Comparison of ENCODE assay signal across 8 cellular contexts in the genomic region with DNA sequence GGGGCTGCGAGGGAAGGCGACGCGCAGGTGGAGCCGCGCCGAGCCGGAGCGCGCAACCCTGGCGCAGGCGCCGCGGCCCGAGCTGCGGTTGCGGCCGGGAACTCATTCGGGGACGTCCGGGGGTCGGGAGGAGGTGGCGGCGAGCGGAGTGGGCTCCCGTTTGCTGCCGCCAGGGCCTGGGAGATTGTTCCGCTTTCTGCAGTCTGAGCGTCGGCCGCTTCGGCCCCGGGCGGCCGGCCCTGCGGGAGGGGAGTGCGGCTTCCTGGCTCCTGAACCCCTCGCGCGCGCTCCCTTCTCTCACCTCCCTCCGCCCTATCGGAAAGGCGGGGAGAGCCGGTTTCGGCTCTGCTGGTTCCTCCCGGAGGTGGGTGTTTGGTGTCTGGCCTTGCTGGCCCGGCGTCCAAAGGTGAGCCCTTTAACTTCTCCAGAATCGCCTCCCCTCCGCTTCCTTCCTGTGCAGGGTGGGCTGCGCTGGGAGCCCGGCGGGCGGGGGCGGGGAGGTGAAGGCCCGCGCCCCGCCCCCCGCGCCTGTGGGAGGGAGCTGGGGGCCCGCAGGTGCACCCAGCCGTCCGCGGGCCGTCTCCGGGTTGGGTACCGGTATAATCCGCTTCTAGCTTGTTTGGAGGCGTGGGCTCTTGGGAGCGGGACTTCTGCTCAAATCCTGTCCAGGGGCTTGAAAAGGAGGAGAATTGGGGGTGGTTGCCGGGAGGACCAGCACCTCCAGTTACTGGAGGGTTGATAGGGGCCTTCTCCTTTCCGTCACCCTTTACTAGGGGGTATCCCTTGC. TPM values are rescaled to one million over a fixed set of nuclear protein-coding genes. Genes with fewer than 3 reads are reported as not detected.
DNase-seq lines count a peak whose midpoint lies in the region; ATAC-seq and TF ChIP-seq lines count a peak whose summit lies in the region.

No MANE protein-coding gene starts in this region.

- ATAC-seq in GM18505 (IDR thresholded peaks at IDR 0.05; ENCODE audit: unreplicated experiment) (peak; percentile 50), HG02885 (IDR thresholded peaks at IDR 0.05; ENCODE audit: poor library complexity, unreplicated experiment) (peak; percentile 60)

- H3K36me3 ChIP-seq in colonic mucosa, result no peaks in the 10 kb centered on the region

- H3K27ac ChIP-seq in colonic mucosa, result peak overlapping the region; percentile 94

- H3K4me3 ChIP-seq in colonic mucosa, result peak overlapping the region; percentile 99

- intact Hi-C loops in colonic mucosa (cut with DNase I), result no loop called here

- no peak for TF ChIP-seq CTCF in colonic mucosa (IDR thresholded peaks at IDR 0.05)

- H3K4me1 ChIP-seq in colonic mucosa, result no peaks in the 10 kb centered on the region

- peak overlapping the region; percentile 79 to 91 for H3K9ac ChIP-seq in colonic mucosa (ENCODE audit: low read depth in 2 of 2, low read length in 2 of 2)

- DNase-seq in A172 (ENCODE audit: low spot score) (peak; percentile 13), NCI-H2107 (lab: John Stamatoyannopoulos, UW) (peak; percentile 80), colonic mucosa (peak; percentile 76), lung microvascular endothelial cell (ENCODE audit: low read depth in 2 of 2) (peak; percentile 33 to 36)
- peak; percentile 34 for DNase-seq in activated CD4-positive, alpha-beta T cell treated with anti-CD3 and anti-CD28 coated beads for 1 hour
- peak; percentile 30 for DNase-seq in stimulated activated CD8-positive, alpha-beta memory T cell treated with anti-CD3 and anti-CD28 coated beads, Interleukin-15, amount 100 ng/mL, for 24 hours (ENCODE audit: low read depth)

- no peaks in the 10 kb centered on the region for H3K9me3 ChIP-seq in colonic mucosa

- no peaks in the 10 kb centered on the region for H3K27me3 ChIP-seq in colonic mucosa

- TF ChIP-seq POLR2A in GM18505 (IDR thresholded peaks at IDR 0.05; ENCODE audit: borderline replicate concordance, extremely low read depth, insufficient read depth, insufficient read length), result peak; percentile 54

RNA-seq across cellular contexts. Expression of gene LRRC8D, which starts 0.7 kb away (rescaled TPM):
- 9.8 and 17.5 TPM in 2 replicates for total RNA-seq in A172 (2014; rRNA removed; shearing (Covaris generic))
- total RNA-seq in colonic mucosa (10 to 100 TPM; 35.8 to 42.7 TPM), lung microvascular endothelial cell (7.3 and 9.8 TPM in 2 replicates)

Comparison
In these comparisons a context has a peak if more than half of its experiments do, and no peak if none do; other contexts are left out.
1. Peak in every context shown above with its lines: DNase-seq, ATAC-seq, H3K4me3 ChIP-seq and H3K27ac ChIP-seq.
2. DNase-seq: peak in every context shown above with its lines; median percentile 80 in NCI-H2107; 76 in colonic mucosa; 34 in lung microvascular endothelial cell; 34 in activated CD4-positive, alpha-beta T cell treated with anti-CD3 and anti-CD28 coated beads for 1 hour; 30 in stimulated activated CD8-positive, alpha-beta memory T cell treated with anti-CD3 and anti-CD28 coated beads, Interleukin-15, amount 100 ng/mL, for 24 hours; 13 in A172.